Comparison of ENCODE assay signal across 18 cellular contexts in the genomic region with DNA sequence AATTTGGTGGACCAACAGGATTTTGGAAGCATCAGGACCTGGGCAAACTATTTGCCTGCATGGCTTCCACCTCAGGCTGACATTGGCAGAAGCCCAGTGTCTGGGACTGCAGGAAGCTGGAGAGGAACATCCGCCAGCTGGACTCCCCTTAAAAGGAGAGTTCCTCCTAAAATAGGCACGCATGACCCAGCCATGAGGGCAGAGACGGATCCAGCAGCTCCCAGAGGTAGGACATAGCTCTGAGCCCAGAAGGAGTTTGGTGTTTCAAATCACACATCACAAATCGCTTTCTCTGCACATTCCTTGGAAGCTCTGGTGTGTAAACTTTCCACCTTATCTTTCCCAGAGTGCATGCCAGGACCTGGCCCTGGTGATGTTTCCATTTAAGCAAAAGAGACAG.
DNase-seq lines count a peak whose midpoint lies in the region; TF ChIP-seq lines count a peak whose summit lies in the region.
"Had no signal": no experiment of that assay in that cellular context is flagged by ENCODE, and none has a peak within 500 bp of the region (broad histone marks: within the 10 kb centered on the region; RNA-seq: fewer than 3 reads in every experiment).

No MANE protein-coding gene starts in this region.

- TF ChIP-seq POLR2A in thyroid gland (IDR thresholded peaks at IDR 0.05), result no peak

- DNase-seq in MG63 (peak; percentile 15), cardiac septum (ENCODE audit: low spot score) (peak; percentile 83), mesothelial cell of epicardium (ENCODE audit: low spot score in 2 of 2, unreplicated experiment in 2 of 2) (no peak), thyroid gland (peak; percentile 17 to 37), CD1c-positive myeloid dendritic cell (ENCODE audit: extremely low spot score) (no peak), GM19238 (ENCODE audit: insufficient read length, low spot score) (no peak), GM10248 (ENCODE audit: extremely low spot score) (no peak), medulla oblongata (ENCODE audit: extremely low spot score) (no peak)
- DNase-seq: activated CD8-positive, alpha-beta memory T cell treated with anti-CD3 and anti-CD28 coated beads for 24 hours; endodermal cell; foreskin keratinocyte; NCI-H1436 treated with DMSO at 0.1 percent for 48 hours; NCI-H510A treated with DMSO at 0.1 percent for 48 hours; PC-3; small intestine; SW 1271 had no signal

- peaks cover 30% of the 10 kb centered on the region for H3K4me1 Mint-ChIP-seq in mesothelial cell of epicardium
- H3K4me1 Mint-ChIP-seq: B cell had no signal

- POLR2A ChIA-PET in GM10248 (lab: Yijun Ruan, JAX), result no interaction called here

- H3K4me3 ChIP-seq in MG63 (no peak overlapping the region), thyroid gland (replicated peaks in 1 of 3) (no peak overlapping the region)

- H3K9me3 Mint-ChIP-seq in mesothelial cell of epicardium, result no peaks in the 10 kb centered on the region
- H3K9me3 Mint-ChIP-seq: endodermal cell; stimulated activated naive CD8-positive, alpha-beta T cell treated with anti-CD3 and anti-CD28 coated beads, Interleukin-15, Interleukin-2, amounts not matched to agents 100 ng/mL and 50 ng/mL, for 24 hours had no signal

- no peaks in the 10 kb centered on the region for H3K9me3 ChIP-seq in MG63
- no peaks in the 10 kb centered on the region for H3K9me3 ChIP-seq in thyroid gland

- H3K36me3 ChIP-seq in MG63 (no peaks in the 10 kb centered on the region), thyroid gland (no peaks in the 10 kb centered on the region)

- peaks cover 0 to 12% of the 10 kb centered on the region in 2 donors for H3K4me1 ChIP-seq in thyroid gland

- no peak overlapping the region for H3K4me3 Mint-ChIP-seq in mesothelial cell of epicardium
- H3K4me3 Mint-ChIP-seq: B cell; endodermal cell; stimulated activated naive CD8-positive, alpha-beta T cell treated with anti-CD3 and anti-CD28 coated beads, Interleukin-15, Interleukin-2, amounts not matched to agents 100 ng/mL and 50 ng/mL, for 24 hours had no signal

- peak overlapping the region; percentile 52 for H3K27ac Mint-ChIP-seq in mesothelial cell of epicardium
- H3K27ac Mint-ChIP-seq: B cell; endodermal cell; stimulated activated naive CD8-positive, alpha-beta T cell treated with anti-CD3 and anti-CD28 coated beads, Interleukin-15, Interleukin-2, amounts not matched to agents 100 ng/mL and 50 ng/mL, for 24 hours had no signal

- intact Hi-C loops in cardiac septum (cut with DNase I) (loop anchor here (10.0 kb wide), 1 partner anchor 101 kb away; no protein-coding TSS in a partner anchor), thyroid gland (cut with DNase I) (no loop called here)

- H3K27me3 ChIP-seq in MG63, result no peaks in the 10 kb centered on the region
- no peaks in the 10 kb centered on the region for H3K27me3 ChIP-seq in thyroid gland

- H3K27me3 Mint-ChIP-seq in mesothelial cell of epicardium (ENCODE audit: low read depth), result peaks cover 52% of the 10 kb centered on the region

- CTCF ChIA-PET in GM10248 (lab: Yijun Ruan, JAX), result no interaction called here

- no peak overlapping the region for H3K27ac ChIP-seq in thyroid gland
- H3K27ac ChIP-seq: foreskin keratinocyte had no signal

- H3K36me3 Mint-ChIP-seq in mesothelial cell of epicardium, result no peaks in the 10 kb centered on the region

- WGBS in thyroid gland, 2 donors, result 24 to 30% methylated on average over 4 of the region's 4 CpGs

- TF ChIP-seq CTCF in mesothelial cell of epicardium (IDR thresholded peaks at IDR 0.05; ENCODE audit: unreplicated experiment), result no peak
- TF ChIP-seq CTCF in thyroid gland (IDR thresholded peaks at IDR 0.05), result no peak
- TF ChIP-seq CTCF in GM10248 (IDR thresholded peaks at IDR 0.05; ENCODE audit: control extremely low read depth, extremely low read depth, low read depth, missing control alignments), result no peak

Comparison
In these comparisons a context has a peak if more than half of its experiments do, and no peak if none do; other contexts are left out.
1. DNase-seq: peak in MG63 (single experiment), cardiac septum (single experiment) and thyroid gland (2 of 2); none in mesothelial cell of epicardium (0 of 2), CD1c-positive myeloid dendritic cell (single experiment), GM19238 (single experiment), GM10248 (single experiment) and medulla oblongata (single experiment).